ENCODE assay signal across 31 cellular contexts in genomic region chr2:240581811-240582210, GRCh38. TPM values are rescaled to one million over a fixed set of nuclear protein-coding genes. Genes with fewer than 3 reads are reported as not detected.
A peak's percentile ranks its signal among the peaks of the same experiment; 100 is the strongest.
DNase-seq lines count a peak whose midpoint lies in the region; TF ChIP-seq lines count a peak whose summit lies in the region.
"Had no signal": no experiment of that assay in that cellular context is flagged by ENCODE, and none has a peak within 500 bp of the region (broad histone marks: within the 10 kb centered on the region; RNA-seq: fewer than 3 reads in every experiment).

No MANE protein-coding gene starts in this region.

- H2AFZ ChIP-seq in Karpas-422 (ENCODE audit: low read length) (no peak overlapping the region), neural progenitor cell (replicated peaks) (no peak overlapping the region)

- H3K27me3 Mint-ChIP-seq in activated naive CD4-positive, alpha-beta T cell treated with anti-CD3 and anti-CD28 coated beads, Interleukin-2, amount 10 ng/mL, durations not matched to agents 7 days and 5 days: no peaks in the 10 kb centered on the region
- H3K27me3 Mint-ChIP-seq in neural crest cell (ENCODE audit: low read depth): no peaks in the 10 kb centered on the region
- no peaks in the 10 kb centered on the region for H3K27me3 Mint-ChIP-seq in neural progenitor cell (ENCODE audit: insufficient read depth, low read depth)
- H3K27me3 Mint-ChIP-seq in endodermal cell (ENCODE audit: insufficient read depth): no peaks in the 10 kb centered on the region
- H3K27me3 Mint-ChIP-seq: activated naive CD8-positive, alpha-beta T cell treated with anti-CD3 and anti-CD28 coated beads, Interleukin-2, amount 50 U/mL, for 24 hours; CD4-positive, CD25-positive, alpha-beta regulatory T cell; central memory CD8-positive, alpha-beta T cell; naive thymus-derived CD4-positive, alpha-beta T cell; stimulated activated memory B cell treated with anti-CD40 and anti-IgM and Interleukin-4, amounts not matched to agents 10 μg/mL and 1 μg/mL and 100 μg/mL, for 72 hours had no signal

- H3K4me2 ChIP-seq in Karpas-422 (ENCODE audit: low read depth, low read length, poor library complexity, severe bottlenecking): no peak overlapping the region
- H3K4me2 ChIP-seq in neural progenitor cell: no peak overlapping the region

- TF ChIP-seq CTCF in neural crest cell (conservative IDR thresholded peaks at IDR 0.05): no peak
- no peak for TF ChIP-seq CTCF in neural progenitor cell (IDR thresholded peaks at IDR 0.05)
- TF ChIP-seq CTCF in endodermal cell (conservative IDR thresholded peaks at IDR 0.05): no peak
- no peak for TF ChIP-seq CTCF in spleen (IDR thresholded peaks at IDR 0.05 in 8 of 11, conservative IDR thresholded peaks at IDR 0.05 in 3 of 11)

- H3K79me2 ChIP-seq in Karpas-422 (ENCODE audit: low read length) (peaks cover 60% of the 10 kb centered on the region), neural progenitor cell (ENCODE audit: low read depth) (peaks cover 49% of the 10 kb centered on the region)

- peaks cover 18% of the 10 kb centered on the region for H4K20me1 ChIP-seq in Karpas-422 (ENCODE audit: insufficient read depth, low read depth, low read length)
- H4K20me1 ChIP-seq in neural progenitor cell (ENCODE audit: low read depth): peaks cover 48% of the 10 kb centered on the region

- TF ChIP-seq POLR2A in spleen (IDR thresholded peaks at IDR 0.05): no peak

- intact Hi-C loops in spleen (cut with DNase I; ENCODE audit: low total_unique reads): no loop called here

- 84 to 100% methylated on average over 1 to 5 of the region's 5 CpGs for WGBS in endodermal cell (ENCODE audit: insufficient coverage in 1 of 2, insufficient read length in 1 of 2), 2 experiments
- 91 to 99% (median 95%) methylated on average over 5 of the region's 5 CpGs for WGBS in spleen, 5 donors

- no peak for DNase-seq in activated naive CD4-positive, alpha-beta T cell treated with anti-CD3 and anti-CD28 coated beads, Interleukin-2, amount 10 ng/mL, durations not matched to agents 7 days and 5 days
- no peak for DNase-seq in activated naive CD4-positive, alpha-beta T cell treated with anti-CD3 and anti-CD28 coated beads, Interleukin-2, amount 50 U/mL, for 16 hours
- DNase-seq in Karpas-422 (no peak), SK-MEL-5 (ENCODE audit: low read depth, low spot score) (peak; percentile 69), neural crest cell (ENCODE audit: low read depth, low spot score) (no peak), neural progenitor cell (ENCODE audit: low spot score) (no peak), endodermal cell (no peak), spleen (no peak)
- DNase-seq: activated CD4-positive, alpha-beta T cell treated with anti-CD3 and anti-CD28 coated beads, Interleukin-2, amount 50 U/mL, for 1 hour; activated gamma-delta T cell treated with Interleukin-2 at 50 U/mL for 16 hours; activated naive CD8-positive, alpha-beta T cell treated with anti-CD3 and anti-CD28 coated beads, Interleukin-2, amount 50 U/mL, for 24 hours; activated T-cell treated with anti-CD3 and anti-CD28 coated beads, Interleukin-2, amount 50 U/mL, for 1 hour; CD4-positive, CD25-positive, alpha-beta regulatory T cell; DMS153; foreskin fibroblast; GF-D8; H7; head of caudate nucleus; naive thymus-derived CD4-positive, alpha-beta T cell; NCI-H1417 treated with DMSO at 0.1 percent for 48 hours; NCI-H345; T-helper 1 cell; upper lobe of right lung had no signal

- H3F3A ChIP-seq in neural progenitor cell (ENCODE audit: low read depth): no peaks in the 10 kb centered on the region

- H3K9me2 ChIP-seq in Karpas-422 (replicated peaks; ENCODE audit: insufficient read depth, low read length): no peaks in the 10 kb centered on the region

- H3K27ac ChIP-seq in Karpas-422 (ENCODE audit: low read length): peak overlapping the region; percentile 98
- no peak overlapping the region for H3K27ac ChIP-seq in neural progenitor cell
- H3K27ac ChIP-seq in endodermal cell (ENCODE audit: low read depth, low read length): no peak overlapping the region
- H3K27ac ChIP-seq in spleen: no peak overlapping the region
- H3K27ac ChIP-seq: esophagus muscularis mucosa, HL-60, KMS-11, SK-N-MC, suprapubic skin, upper lobe of right lung had no signal

- H3K9me3 ChIP-seq in Karpas-422 (ENCODE audit: low read length): no peaks in the 10 kb centered on the region
- H3K9me3 ChIP-seq in neural progenitor cell (ENCODE audit: low read depth): no peaks in the 10 kb centered on the region
- H3K9me3 ChIP-seq in endodermal cell (ENCODE audit: control insufficient read depth, low read length): no peaks in the 10 kb centered on the region
- peaks cover 0 to 8% (median 6%) of the 10 kb centered on the region in 8 donors for H3K9me3 ChIP-seq in spleen
- H3K9me3 ChIP-seq: suprapubic skin, upper lobe of right lung had no signal

- in situ Hi-C loops in SK-MEL-5 (cut with HindIII; ENCODE audit: low pct_unique_long_range_greater_than_20kb, low sequenced_read_pairs): no loop called here

- peaks cover 2% of the 10 kb centered on the region for H3K9me3 Mint-ChIP-seq in activated naive CD4-positive, alpha-beta T cell treated with anti-CD3 and anti-CD28 coated beads, Interleukin-2, amount 10 ng/mL, durations not matched to agents 7 days and 5 days
- H3K9me3 Mint-ChIP-seq in neural crest cell (no peaks in the 10 kb centered on the region), neural progenitor cell (no peaks in the 10 kb centered on the region), endodermal cell (no peaks in the 10 kb centered on the region)
- H3K9me3 Mint-ChIP-seq: activated naive CD8-positive, alpha-beta T cell treated with anti-CD3 and anti-CD28 coated beads, Interleukin-2, amount 50 U/mL, for 24 hours; CD4-positive, CD25-positive, alpha-beta regulatory T cell; central memory CD8-positive, alpha-beta T cell; stimulated activated memory B cell treated with anti-CD40 and anti-IgM and Interleukin-4, amounts not matched to agents 10 μg/mL and 1 μg/mL and 100 μg/mL, for 72 hours; WTC11 had no signal

- no peak overlapping the region for H3K4me3 Mint-ChIP-seq in activated naive CD4-positive, alpha-beta T cell treated with anti-CD3 and anti-CD28 coated beads, Interleukin-2, amount 10 ng/mL, durations not matched to agents 7 days and 5 days
- peak overlapping the region; percentile 69 for H3K4me3 Mint-ChIP-seq in neural crest cell
- H3K4me3 Mint-ChIP-seq in neural progenitor cell: no peak overlapping the region
- no peak overlapping the region for H3K4me3 Mint-ChIP-seq in endodermal cell
- H3K4me3 Mint-ChIP-seq: activated naive CD8-positive, alpha-beta T cell treated with anti-CD3 and anti-CD28 coated beads, Interleukin-2, amount 50 U/mL, for 24 hours; central memory CD8-positive, alpha-beta T cell; stimulated activated memory B cell treated with anti-CD40 and anti-IgM and Interleukin-4, amounts not matched to agents 10 μg/mL and 1 μg/mL and 100 μg/mL, for 72 hours; WTC11 had no signal

- H3K4me1 ChIP-seq in Karpas-422 (ENCODE audit: low read length) (peaks cover 66% of the 10 kb centered on the region), neural progenitor cell (peaks cover 9% of the 10 kb centered on the region), endodermal cell (ENCODE audit: control insufficient read depth, insufficient read depth, low read length) (peaks cover 9% of the 10 kb centered on the region), spleen (peaks cover 19 to 77% (median 47%) of the 10 kb centered on the region in 6 donors)

- H3K36me3 ChIP-seq in Karpas-422 (ENCODE audit: insufficient read depth, low read length) (no peaks in the 10 kb centered on the region; the same call in 1 of the 2 replicates), neural progenitor cell (no peaks in the 10 kb centered on the region), endodermal cell (ENCODE audit: control insufficient read depth, insufficient read depth, low read length) (peaks cover 8% of the 10 kb centered on the region), spleen (peaks cover 3 to 30% (median 21%) of the 10 kb centered on the region in 6 donors)

- CTCF ChIA-PET in activated naive CD4-positive, alpha-beta T cell treated with anti-CD3 and anti-CD28 coated beads, Interleukin-2, amount 10 ng/mL, durations not matched to agents 7 days and 5 days (lab: Charles Lee): interaction anchor here (11.3 kb wide), 1 partner anchor 18 kb away, joined by 100 read pairs; the partner anchor contains the start of gene DUSP28

- peak overlapping the region; percentile 11 for H3K27ac Mint-ChIP-seq in activated naive CD4-positive, alpha-beta T cell treated with anti-CD3 and anti-CD28 coated beads, Interleukin-2, amount 10 ng/mL, durations not matched to agents 7 days and 5 days
- H3K27ac Mint-ChIP-seq in neural crest cell (ENCODE audit: unreplicated experiment) (no peak overlapping the region), neural progenitor cell (no peak overlapping the region), endodermal cell (no peak overlapping the region)
- H3K27ac Mint-ChIP-seq: stimulated activated memory B cell treated with anti-CD40 and anti-IgM and Interleukin-4, amounts not matched to agents 10 μg/mL and 1 μg/mL and 100 μg/mL, for 72 hours; WTC11 had no signal

- H3K36me3 Mint-ChIP-seq in activated naive CD4-positive, alpha-beta T cell treated with anti-CD3 and anti-CD28 coated beads, Interleukin-2, amount 10 ng/mL, durations not matched to agents 7 days and 5 days: peaks cover 28% of the 10 kb centered on the region
- H3K36me3 Mint-ChIP-seq in neural crest cell (ENCODE audit: low read depth) (peaks cover 5% of the 10 kb centered on the region), neural progenitor cell (peaks cover 4% of the 10 kb centered on the region), endodermal cell (ENCODE audit: low read depth) (peaks cover 12% of the 10 kb centered on the region)
- H3K36me3 Mint-ChIP-seq: WTC11 had no signal

- H3K4me3 ChIP-seq in Karpas-422 (ENCODE audit: low read length): no peak overlapping the region
- no peak overlapping the region for H3K4me3 ChIP-seq in neural progenitor cell
- H3K4me3 ChIP-seq in endodermal cell (ENCODE audit: low read length): no peak overlapping the region
- no peak overlapping the region for H3K4me3 ChIP-seq in spleen
- H3K4me3 ChIP-seq: esophagus muscularis mucosa, SK-N-MC, suprapubic skin, upper lobe of right lung had no signal

- peaks cover 44% of the 10 kb centered on the region for H3K4me1 Mint-ChIP-seq in activated naive CD4-positive, alpha-beta T cell treated with anti-CD3 and anti-CD28 coated beads, Interleukin-2, amount 10 ng/mL, durations not matched to agents 7 days and 5 days
- peaks cover 37% of the 10 kb centered on the region for H3K4me1 Mint-ChIP-seq in neural crest cell
- peaks cover 24% of the 10 kb centered on the region for H3K4me1 Mint-ChIP-seq in neural progenitor cell
- H3K4me1 Mint-ChIP-seq in endodermal cell: peaks cover 10% of the 10 kb centered on the region

- no peak overlapping the region for H3K9ac ChIP-seq in Karpas-422 (ENCODE audit: low read length)
- H3K9ac ChIP-seq in neural progenitor cell: no peak overlapping the region
- no peak overlapping the region for H3K9ac ChIP-seq in endodermal cell (ENCODE audit: extremely low read depth, low read length, poor library complexity, severe bottlenecking)
- H3K9ac ChIP-seq: KMS-11 had no signal

- no peaks in the 10 kb centered on the region for H3K27me3 ChIP-seq in Karpas-422 (ENCODE audit: low read length)
- H3K27me3 ChIP-seq in neural progenitor cell: no peaks in the 10 kb centered on the region
- H3K27me3 ChIP-seq in endodermal cell (ENCODE audit: control insufficient read depth, insufficient read depth, low read length, poor library complexity, severe bottlenecking): no peaks in the 10 kb centered on the region
- no peaks in the 10 kb centered on the region for H3K27me3 ChIP-seq in spleen (replicated peaks in 1 of 7)
- H3K27me3 ChIP-seq: esophagus muscularis mucosa, suprapubic skin, upper lobe of right lung had no signal

RNA-seq across cellular contexts. Expression of gene CAPN10, which starts 4.7 kb away (rescaled TPM):
- total RNA-seq in Karpas-422 (2014; rRNA removed; shearing (Covaris generic); ENCODE audit: low replicate concordance): 22.9 and 44.0 TPM in 2 replicates
- 15.5 and 20.7 TPM in 2 replicates for total RNA-seq in SK-MEL-5 (2014; rRNA removed; shearing (Covaris generic))
- 24.5 and 25.4 TPM in 2 replicates for polyA plus RNA-seq in SK-MEL-5 (2015; cell fraction: cytosol; rRNA removed)
- 92.4 and 115 TPM in 2 replicates for polyA plus RNA-seq in SK-MEL-5 (2015; cell fraction: nucleus; rRNA removed)
- total RNA-seq in neural crest cell (57.7 and 62.7 TPM in 2 replicates), neural progenitor cell (ENCODE audit: low replicate concordance) (16.1 and 62.9 TPM in 2 replicates), endodermal cell (10 to 100 TPM; 58.9 to 61.9 TPM), spleen (10 to 100 TPM; 43.0 to 82.6 (median 59.4) TPM)
- 43.3 TPM for polyA plus RNA-seq in endodermal cell (2013, experiment 1 of 2)
- polyA plus RNA-seq in endodermal cell (2013, experiment 2 of 2): 41.5 TPM
- 10 to 100 TPM; 34.7 to 83.1 (median 66.1) TPM for polyA plus RNA-seq in spleen

RNA-seq across cellular contexts. Expression of gene RNPEPL1, which starts 13.5 kb away (rescaled TPM):
- 28.4 and 44.0 TPM in 2 replicates for total RNA-seq in Karpas-422 (2014; rRNA removed; shearing (Covaris generic); ENCODE audit: low replicate concordance)
- total RNA-seq in SK-MEL-5 (2014; rRNA removed; shearing (Covaris generic)): 19.0 and 19.7 TPM in 2 replicates
- polyA plus RNA-seq in SK-MEL-5 (2015; cell fraction: cytosol; rRNA removed): 91.1 and 102 TPM in 2 replicates
- polyA plus RNA-seq in SK-MEL-5 (2015; cell fraction: nucleus; rRNA removed): 91.6 and 113 TPM in 2 replicates
- 36.1 and 37.1 TPM in 2 replicates for total RNA-seq in neural crest cell
- 2.7 and 7.5 TPM in 2 replicates for total RNA-seq in neural progenitor cell (ENCODE audit: low replicate concordance)
- total RNA-seq in endodermal cell: 10 to 100 TPM; 38.4 to 52.4 TPM
- polyA plus RNA-seq in endodermal cell (2013, experiment 1 of 2): 18.2 TPM
- 18.1 TPM for polyA plus RNA-seq in endodermal cell (2013, experiment 2 of 2)
- total RNA-seq in spleen: 100 to 1,000 TPM in 2 of 7 donors, 10 to 100 TPM in 5; 57.2 to 116 (median 73.0) TPM
- polyA plus RNA-seq in spleen: 100 to 1,000 TPM in 2 of 3 donors, 10 to 100 TPM in 1; 79.8 to 165 (median 107) TPM

RNA-seq across cellular contexts. Expression of gene DUSP28, which starts 21.7 kb away (rescaled TPM):
- 8.1 and 9.3 TPM in 2 replicates for total RNA-seq in Karpas-422 (2014; rRNA removed; shearing (Covaris generic); ENCODE audit: low replicate concordance)
- 3.6 and 8.0 TPM in 2 replicates for total RNA-seq in SK-MEL-5 (2014; rRNA removed; shearing (Covaris generic))
- 5.9 and 10.6 TPM in 2 replicates for polyA plus RNA-seq in SK-MEL-5 (2015; cell fraction: cytosol; rRNA removed)
- polyA plus RNA-seq in SK-MEL-5 (2015; cell fraction: nucleus; rRNA removed): 11.1 and 11.6 TPM in 2 replicates
- total RNA-seq in neural crest cell: 5.0 and 6.1 TPM in 2 replicates
- total RNA-seq in neural progenitor cell (ENCODE audit: low replicate concordance): 5.1 and 8.9 TPM in 2 replicates
- 1 to 10 TPM; 1.4 to 2.8 TPM for total RNA-seq in endodermal cell
- polyA plus RNA-seq in endodermal cell (2013, experiment 1 of 2): 8.9 TPM
- polyA plus RNA-seq in endodermal cell (2013, experiment 2 of 2): 6.1 TPM
- 10 to 100 TPM in 1 of 7 donors, 1 to 10 TPM in 6; 5.9 to 13.6 (median 7.1) TPM for total RNA-seq in spleen
- polyA plus RNA-seq in spleen: 1 to 10 TPM; 6.5 to 9.0 (median 7.9) TPM

RNA-seq across cellular contexts. Expression of gene ANKMY1, which starts 24.0 kb away (rescaled TPM):
- 25.7 and 30.8 TPM in 2 replicates for total RNA-seq in Karpas-422 (2014; rRNA removed; shearing (Covaris generic); ENCODE audit: low replicate concordance)
- 5.2 and 9.7 TPM in 2 replicates for total RNA-seq in SK-MEL-5 (2014; rRNA removed; shearing (Covaris generic))
- 8.4 and 18.3 TPM in 2 replicates for polyA plus RNA-seq in SK-MEL-5 (2015; cell fraction: cytosol; rRNA removed)
- polyA plus RNA-seq in SK-MEL-5 (2015; cell fraction: nucleus; rRNA removed): 41.2 and 51.2 TPM in 2 replicates
- total RNA-seq in neural crest cell (13.0 and 15.9 TPM in 2 replicates), neural progenitor cell (ENCODE audit: low replicate concordance) (4.2 and 6.9 TPM in 2 replicates), endodermal cell (10 to 100 TPM in 1 of 2 donors, 1 to 10 TPM in 1; 7.4 to 13.3 TPM), spleen (10 to 100 TPM; 26.5 to 45.5 (median 30.1) TPM)
- 6.2 TPM for polyA plus RNA-seq in endodermal cell (2013, experiment 1 of 2)
- 4.8 TPM for polyA plus RNA-seq in endodermal cell (2013, experiment 2 of 2)
- 10 to 100 TPM in 1 of 3 donors, 1 to 10 TPM in 2; 7.6 to 11.4 (median 8.1) TPM for polyA plus RNA-seq in spleen

RNA-seq across cellular contexts. Expression of gene GPR35, which starts 43.5 kb away (rescaled TPM):
- 1.1 and 1.9 TPM in 2 replicates for total RNA-seq in Karpas-422 (2014; rRNA removed; shearing (Covaris generic); ENCODE audit: low replicate concordance)
- total RNA-seq in SK-MEL-5 (2014; rRNA removed; shearing (Covaris generic)): 0.05 TPM in 1 of 2 replicates, not detected in the other
- 0.05 TPM in 1 of 2 replicates, not detected in the other for polyA plus RNA-seq in SK-MEL-5 (2015; cell fraction: cytosol; rRNA removed)
- 1.1 and 2.5 TPM in 2 replicates for polyA plus RNA-seq in SK-MEL-5 (2015; cell fraction: nucleus; rRNA removed)
- total RNA-seq in neural crest cell (1.7 and 2.0 TPM in 2 replicates), neural progenitor cell (ENCODE audit: low replicate concordance) (0.34 and 0.74 TPM in 2 replicates), endodermal cell (under 1 TPM; 0.55 to 0.71 TPM), spleen (10 to 100 TPM; 10.3 to 25.3 (median 18.7) TPM)
- 0.82 TPM for polyA plus RNA-seq in endodermal cell (2013, experiment 1 of 2)
- polyA plus RNA-seq in endodermal cell (2013, experiment 2 of 2): 0.75 TPM
- polyA plus RNA-seq in spleen: 10 to 100 TPM in 2 of 3 donors, 1 to 10 TPM in 1; 7.4 to 19.1 (median 17.8) TPM
- total RNA-seq: H7 had no signal
